In genomic region chr15:85854345-85855097, GRCh38 we compare ENCODE assay signal across 8 cellular contexts. TPM values are rescaled to one million over a fixed set of nuclear protein-coding genes. Genes with fewer than 3 reads are reported as not detected.
DNase-seq lines count a peak whose midpoint lies in the region; ATAC-seq and TF ChIP-seq lines count a peak whose summit lies in the region.

No MANE protein-coding gene starts in this region.

- no peaks in the 10 kb centered on the region for H3K9me3 Mint-ChIP-seq in CD4-positive, alpha-beta T cell
- no peaks in the 10 kb centered on the region for H3K9me3 Mint-ChIP-seq in activated naive CD8-positive, alpha-beta T cell treated with anti-CD3 and anti-CD28 coated beads, Interleukin-2, amount 10 ng/mL, durations not matched to agents 7 days and 5 days
- no peaks in the 10 kb centered on the region for H3K9me3 Mint-ChIP-seq in progenitor cell of endocrine pancreas (ENCODE audit: low read depth)

- H3K36me3 ChIP-seq in Panc1 (ENCODE audit: control insufficient read depth, insufficient read depth, low read length) (no peaks in the 10 kb centered on the region), cardiac muscle cell (no peaks in the 10 kb centered on the region)

- POLR2A ChIA-PET in CD4-positive, alpha-beta T cell (lab: Charles Lee) = no interaction called here
- POLR2A ChIA-PET in Panc1 (lab: Charles Lee) = interaction anchor here (0.8 kb wide), 1 partner anchor 1057 kb away, joined by 7 read pairs; no protein-coding TSS in a partner anchor
- POLR2A ChIA-PET in activated naive CD8-positive, alpha-beta T cell treated with anti-CD3 and anti-CD28 coated beads, Interleukin-2, amount 10 ng/mL, durations not matched to agents 7 days and 5 days (lab: Charles Lee) = no interaction called here

- H3K4me3 Mint-ChIP-seq in CD4-positive, alpha-beta T cell = no peak overlapping the region
- H3K4me3 Mint-ChIP-seq in activated naive CD8-positive, alpha-beta T cell treated with anti-CD3 and anti-CD28 coated beads, Interleukin-2, amount 10 ng/mL, durations not matched to agents 7 days and 5 days = peak overlapping the region; percentile 23
- H3K4me3 Mint-ChIP-seq in progenitor cell of endocrine pancreas (ENCODE audit: low read depth) = no peak overlapping the region

- H3K27ac Mint-ChIP-seq in CD4-positive, alpha-beta T cell = no peak overlapping the region
- no peak overlapping the region for H3K27ac Mint-ChIP-seq in activated naive CD8-positive, alpha-beta T cell treated with anti-CD3 and anti-CD28 coated beads, Interleukin-2, amount 10 ng/mL, durations not matched to agents 7 days and 5 days
- H3K27ac Mint-ChIP-seq in progenitor cell of endocrine pancreas = peak overlapping the region; percentile 0

- BruUV-seq in Panc1 (replicated peaks; lab: Mats Ljungman, UMichigan) = no TSS peak

- in situ Hi-C loops in Panc1 (cut with HindIII; ENCODE audit: low pct_unique_long_range_greater_than_20kb, low sequenced_read_pairs) = no loop called here

- CTCF ChIA-PET in CD4-positive, alpha-beta T cell (lab: Charles Lee) = interaction anchor here (0.7 to 1.3 kb wide), 2 partner anchors 13 to 14 kb away, joined by 3 to 4 read pairs; no protein-coding TSS in a partner anchor
- CTCF ChIA-PET in Panc1 (lab: Charles Lee) = interaction anchor here (0.6 kb wide), 1 partner anchor 247 kb away, joined by 3 read pairs; no protein-coding TSS in a partner anchor

- TF ChIP-seq CTCF in CD4-positive, alpha-beta T cell (IDR thresholded peaks at IDR 0.05) = peak; percentile 88
- TF ChIP-seq CTCF in Panc1 (IDR thresholded peaks at IDR 0.05) = peak; percentile 87
- peak; percentile 87 for TF ChIP-seq CTCF in cardiac muscle cell (IDR thresholded peaks at IDR 0.05; ENCODE audit: low read depth, low read length)
- peak; percentile 89 for TF ChIP-seq CTCF in progenitor cell of endocrine pancreas (IDR thresholded peaks at IDR 0.05; ENCODE audit: unreplicated experiment)

- peak; percentile 74 for ATAC-seq in CD4-positive, alpha-beta T cell (ENCODE audit: poor library complexity)
- ATAC-seq in GM18861 (IDR thresholded peaks at IDR 0.05; ENCODE audit: unreplicated experiment) (peak; percentile 55), HG03565 (IDR thresholded peaks at IDR 0.05; ENCODE audit: unreplicated experiment) (peak; percentile 66), Panc1 (peak; percentile 82), GM19328 (IDR thresholded peaks at IDR 0.05; ENCODE audit: unreplicated experiment) (no peak)
- ATAC-seq in activated naive CD8-positive, alpha-beta T cell treated with anti-CD3 and anti-CD28 coated beads, Interleukin-2, amount 10 ng/mL, durations not matched to agents 7 days and 5 days (ENCODE audit: low read depth) = peak; percentile 37

- peaks cover 4% of the 10 kb centered on the region for H3K27me3 ChIP-seq in CD4-positive, alpha-beta T cell (ENCODE audit: control insufficient read depth, insufficient read depth, low read length)
- peaks cover 5% of the 10 kb centered on the region for H3K27me3 ChIP-seq in Panc1 (ENCODE audit: control insufficient read depth, insufficient read depth, low read length)
- H3K27me3 ChIP-seq in cardiac muscle cell = peaks cover 16% of the 10 kb centered on the region

- H3K9me3 ChIP-seq in CD4-positive, alpha-beta T cell (ENCODE audit: control insufficient read depth, low read length) = no peaks in the 10 kb centered on the region
- H3K9me3 ChIP-seq in Panc1 (ENCODE audit: control insufficient read depth, insufficient read depth, low read depth, low read length) (no peaks in the 10 kb centered on the region), cardiac muscle cell (ENCODE audit: low read depth) (no peaks in the 10 kb centered on the region)

- no peaks in the 10 kb centered on the region for H3K36me3 Mint-ChIP-seq in CD4-positive, alpha-beta T cell (ENCODE audit: low read depth)
- H3K36me3 Mint-ChIP-seq in activated naive CD8-positive, alpha-beta T cell treated with anti-CD3 and anti-CD28 coated beads, Interleukin-2, amount 10 ng/mL, durations not matched to agents 7 days and 5 days = no peaks in the 10 kb centered on the region
- H3K36me3 Mint-ChIP-seq in progenitor cell of endocrine pancreas (ENCODE audit: insufficient read depth) = no peaks in the 10 kb centered on the region

- intact Hi-C loops in CD4-positive, alpha-beta T cell (cut with DNase I, micrococcal nuclease) = loop anchor here in 1 of 2 experiments (5.0 kb wide), 1 partner anchor 888 kb away; no protein-coding TSS in a partner anchor
- intact Hi-C loops in Panc1 (cut with micrococcal nuclease; ENCODE audit: unreplicated experiment) = no loop called here

- H3K4me3 ChIP-seq in Panc1 (ENCODE audit: low read depth in 2 of 2, low read length in 2 of 2) = peak overlapping the region in 1 of 2 experiments; percentile 26; a peak in 1 of 4 replicates
- H3K4me3 ChIP-seq in cardiac muscle cell = no peak overlapping the region

- H3K4me1 ChIP-seq in Panc1 (ENCODE audit: control insufficient read depth, insufficient read depth, low read length) = no peaks in the 10 kb centered on the region
- no peaks in the 10 kb centered on the region for H3K4me1 ChIP-seq in cardiac muscle cell (ENCODE audit: low read depth)

- H3K4me1 Mint-ChIP-seq in CD4-positive, alpha-beta T cell (ENCODE audit: low read depth) = peaks cover 10% of the 10 kb centered on the region
- peaks cover 9% of the 10 kb centered on the region for H3K4me1 Mint-ChIP-seq in activated naive CD8-positive, alpha-beta T cell treated with anti-CD3 and anti-CD28 coated beads, Interleukin-2, amount 10 ng/mL, durations not matched to agents 7 days and 5 days
- no peaks in the 10 kb centered on the region for H3K4me1 Mint-ChIP-seq in progenitor cell of endocrine pancreas (ENCODE audit: low read depth)

- peak in 9 of 10 experiments; percentile 18 to 42 (median 25) for DNase-seq in CD4-positive, alpha-beta T cell
- DNase-seq in Panc1 (ENCODE audit: low read depth, low spot score) = no peak
- DNase-seq in activated naive CD8-positive, alpha-beta T cell treated with anti-CD3 and anti-CD28 coated beads, Interleukin-2, amount 10 ng/mL, durations not matched to agents 7 days and 5 days = no peak
- peak; percentile 69 to 81 for DNase-seq in cardiac muscle cell (ENCODE audit: low read depth in 1 of 2, low spot score in 1 of 2)
- DNase-seq in progenitor cell of endocrine pancreas (ENCODE audit: low spot score, unreplicated experiment) = peak; percentile 28

- peaks cover 33% of the 10 kb centered on the region for H3K27me3 Mint-ChIP-seq in CD4-positive, alpha-beta T cell
- H3K27me3 Mint-ChIP-seq in activated naive CD8-positive, alpha-beta T cell treated with anti-CD3 and anti-CD28 coated beads, Interleukin-2, amount 10 ng/mL, durations not matched to agents 7 days and 5 days = peaks cover 38% of the 10 kb centered on the region
- H3K27me3 Mint-ChIP-seq in progenitor cell of endocrine pancreas = peaks cover 37% of the 10 kb centered on the region

- no peak overlapping the region for H3K27ac ChIP-seq in CD4-positive, alpha-beta T cell (ENCODE audit: low read depth, low read length)
- H3K27ac ChIP-seq in Panc1 (ENCODE audit: low read length) (no peak overlapping the region), cardiac muscle cell (no peak overlapping the region)

RNA-seq across cellular contexts. Expression of gene KLHL25, which starts 59.8 kb away (rescaled TPM):
- total RNA-seq in CD4-positive, alpha-beta T cell = 10 to 100 TPM in 1 of 2 experiments, 1 to 10 TPM in 1; 9.0 to 10.2 TPM
- 7.0 TPM for total RNA-seq in Panc1 (2021; ENCODE audit: unreplicated experiment)
- polyA plus RNA-seq in Panc1 (2012; ENCODE audit: insufficient read length) = 8.4 TPM
- total RNA-seq in activated naive CD8-positive, alpha-beta T cell treated with anti-CD3 and anti-CD28 coated beads, Interleukin-2, amount 10 ng/mL, durations not matched to agents 7 days and 5 days = 1 to 10 TPM; 6.9 to 7.1 TPM
- total RNA-seq in cardiac muscle cell = 16.7 and 18.0 TPM in 2 replicates
- 10.9 and 19.3 TPM in 2 replicates for polyA plus RNA-seq in cardiac muscle cell
- 15.2 and 16.4 TPM in 2 replicates for total RNA-seq in progenitor cell of endocrine pancreas

Comparison
In these comparisons a context has a peak if more than half of its experiments do, and no peak if none do; other contexts are left out.
1. DNase-seq: peak in CD4-positive, alpha-beta T cell (9 of 10), cardiac muscle cell (2 of 2) and progenitor cell of endocrine pancreas (single experiment); none in Panc1 (single experiment) and activated naive CD8-positive, alpha-beta T cell treated with anti-CD3 and anti-CD28 coated beads, Interleukin-2, amount 10 ng/mL, durations not matched to agents 7 days and 5 days (single experiment).
2. Peak in every context shown above with its lines, with median percentiles within 50 percentile points of each other: CTCF ChIP-seq.